In genomic region chr3:86973440-86973839, GRCh38 we compare ENCODE assay signal across 16 cellular contexts. TPM values are rescaled to one million over a fixed set of nuclear protein-coding genes. Genes with fewer than 3 reads are reported as not detected.
DNase-seq lines count a peak whose midpoint lies in the region; ATAC-seq and TF ChIP-seq lines count a peak whose summit lies in the region.
"Had no signal": no experiment of that assay in that cellular context is flagged by ENCODE, and none has a peak within 500 bp of the region (broad histone marks: within the 10 kb centered on the region; RNA-seq: fewer than 3 reads in every experiment).

No MANE protein-coding gene starts in this region.

- H3K9me3 Mint-ChIP-seq in Calu3 (ENCODE audit: low read depth, unreplicated experiment): no peaks in the 10 kb centered on the region

- H3K9me3 ChIP-seq in fibroblast of lung (ENCODE audit: control insufficient read depth, insufficient read depth, low read depth, low read length) (no peaks in the 10 kb centered on the region), trophoblast cell (ENCODE audit: insufficient read depth, low read depth, low read length) (peaks cover 2% of the 10 kb centered on the region), right lobe of liver (no peaks in the 10 kb centered on the region)
- H3K9me3 ChIP-seq: BLaER1 treated with 17β-estradiol and CSF1 and Interleukin-3, amounts not matched to agents 10 nM and 100 nM; body of pancreas had no signal

- H3K18ac ChIP-seq in trophoblast cell (ENCODE audit: low read length): no peak overlapping the region

- no peak overlapping the region for H2BK5ac ChIP-seq in trophoblast cell (ENCODE audit: low read depth, low read length, poor library complexity)

- no peak overlapping the region for H3K9ac ChIP-seq in fibroblast of lung (ENCODE audit: insufficient read depth, low read length)
- no peak overlapping the region for H3K9ac ChIP-seq in trophoblast cell (ENCODE audit: low read length)
- H3K9ac ChIP-seq: BLaER1 treated with 17β-estradiol and CSF1 and Interleukin-3, amounts not matched to agents 10 nM and 100 nM had no signal

- no peak overlapping the region for H4K8ac ChIP-seq in trophoblast cell (ENCODE audit: low read depth, low read length)

- TF ChIP-seq CTCF in Calu3 (IDR thresholded peaks at IDR 0.05; ENCODE audit: unreplicated experiment) (no peak), fibroblast of lung (conservative IDR thresholded peaks at IDR 0.05 in 1 of 2, IDR thresholded peaks at IDR 0.05 in 1 of 2; ENCODE audit: low read depth in 1 of 2, low read length in 2 of 2) (no peak), right lobe of liver (IDR thresholded peaks at IDR 0.05) (no peak)

- H3K79me2 ChIP-seq in fibroblast of lung (ENCODE audit: control insufficient read depth, insufficient read depth, low read length) (peaks cover 75% of the 10 kb centered on the region), trophoblast cell (ENCODE audit: control insufficient read depth, insufficient read depth, low read length, poor library complexity) (no peaks in the 10 kb centered on the region)

- BruUV-seq in Calu3 (replicated peaks; lab: Mats Ljungman, UMichigan): no TSS peak

- no peak for TF ChIP-seq POLR2A in right lobe of liver (IDR thresholded peaks at IDR 0.05)

- no peak overlapping the region for H4K12ac ChIP-seq in trophoblast cell (ENCODE audit: low read depth, low read length)

- no peak overlapping the region for H2AK5ac ChIP-seq in trophoblast cell (ENCODE audit: low read length)

- no peak overlapping the region for H3K4me3 Mint-ChIP-seq in Calu3 (ENCODE audit: low read depth, unreplicated experiment)

- no CpG with 5 or more reads among the region's 3 CpGs for WGBS in trophoblast cell (ENCODE audit: extremely low coverage, insufficient coverage, insufficient read length)
- WGBS in right lobe of liver (ENCODE audit: insufficient coverage, low coverage, low lambda C conversion rate, missing lambda C conversion rate): 91% methylated on average over 3 of the region's 3 CpGs

- H3K4me3 ChIP-seq in fibroblast of lung (replicated peaks in 1 of 4; ENCODE audit: control extremely low read depth in 1 of 4, insufficient read depth in 1 of 4, low read depth in 3 of 4, low read length in 4 of 4): no peak overlapping the region
- no peak overlapping the region for H3K4me3 ChIP-seq in trophoblast cell (ENCODE audit: low read depth, low read length)
- H3K4me3 ChIP-seq in right lobe of liver: no peak overlapping the region
- H3K4me3 ChIP-seq: BLaER1 treated with 17β-estradiol and CSF1 and Interleukin-3, amounts not matched to agents 10 nM and 100 nM; body of pancreas had no signal

- H3K36me3 ChIP-seq in fibroblast of lung (ENCODE audit: control insufficient read depth, insufficient read depth, low read length) (peaks cover 7% of the 10 kb centered on the region), trophoblast cell (ENCODE audit: control insufficient read depth in 1 of 2, insufficient read depth in 2 of 2, low read length in 2 of 2) (peaks cover 4% of the 10 kb centered on the region in 2 experiments), right lobe of liver (no peaks in the 10 kb centered on the region)
- H3K36me3 ChIP-seq: BLaER1 treated with 17β-estradiol and CSF1 and Interleukin-3, amounts not matched to agents 10 nM and 100 nM; WERI-Rb-1 had no signal

- CTCF ChIA-PET in Calu3 (lab: Charles Lee): interaction anchor here (0.7 to 2.4 kb wide), 3 partner anchors 15 to 187 kb away, joined by 3 to 6 read pairs (median 4); partner anchors contain the start of gene VGLL3

- H3K27me3 ChIP-seq in fibroblast of lung (ENCODE audit: control insufficient read depth, insufficient read depth, low read length) (no peaks in the 10 kb centered on the region), trophoblast cell (ENCODE audit: insufficient read depth, low read length) (no peaks in the 10 kb centered on the region), right lobe of liver (no peaks in the 10 kb centered on the region)
- H3K27me3 ChIP-seq: BLaER1 treated with 17β-estradiol and CSF1 and Interleukin-3, amounts not matched to agents 10 nM and 100 nM; body of pancreas had no signal

- H3K36me3 Mint-ChIP-seq in Calu3 (ENCODE audit: insufficient read depth, unreplicated experiment): peaks cover 25% of the 10 kb centered on the region

- H3K14ac ChIP-seq in trophoblast cell (ENCODE audit: low read length): no peak overlapping the region

- no peak overlapping the region for H3K23ac ChIP-seq in trophoblast cell (ENCODE audit: low read length)

- H2AFZ ChIP-seq in fibroblast of lung (ENCODE audit: low read length) (no peak overlapping the region), trophoblast cell (ENCODE audit: insufficient read depth, low read length, poor library complexity) (no peak overlapping the region)

- H3K4ac ChIP-seq in trophoblast cell (ENCODE audit: low read depth, low read length): no peak overlapping the region

- peaks cover 49% of the 10 kb centered on the region for H3K4me1 Mint-ChIP-seq in Calu3 (ENCODE audit: low read depth, unreplicated experiment)

- H3K4me2 ChIP-seq in fibroblast of lung (ENCODE audit: extremely low read depth, insufficient read depth, low read length): no peak overlapping the region
- no peak overlapping the region for H3K4me2 ChIP-seq in trophoblast cell (ENCODE audit: low read length)
- H3K4me2 ChIP-seq: BLaER1 treated with 17β-estradiol and CSF1 and Interleukin-3, amounts not matched to agents 10 nM and 100 nM had no signal

- intact Hi-C loops in Calu3 (cut with micrococcal nuclease; ENCODE audit: unreplicated experiment): no loop called here
- intact Hi-C loops in right lobe of liver (cut with DNase I): no loop called here

- no peak overlapping the region for H2BK12ac ChIP-seq in trophoblast cell (ENCODE audit: low read length)

- peaks cover 4% of the 10 kb centered on the region for H3K4me1 ChIP-seq in fibroblast of lung (ENCODE audit: control insufficient read depth, extremely low read depth, insufficient read depth, low read length)
- H3K4me1 ChIP-seq in trophoblast cell (ENCODE audit: control insufficient read depth in 1 of 2, insufficient read depth in 2 of 2, low read length in 2 of 2): peaks cover 0 to 5% of the 10 kb centered on the region in 2 experiments
- no peaks in the 10 kb centered on the region for H3K4me1 ChIP-seq in right lobe of liver
- H3K4me1 ChIP-seq: BLaER1 treated with 17β-estradiol and CSF1 and Interleukin-3, amounts not matched to agents 10 nM and 100 nM had no signal

- H4K20me1 ChIP-seq in fibroblast of lung (ENCODE audit: control insufficient read depth, extremely low read depth, insufficient read depth, low read length): no peaks in the 10 kb centered on the region
- H4K20me1 ChIP-seq: BLaER1 treated with 17β-estradiol and CSF1 and Interleukin-3, amounts not matched to agents 10 nM and 100 nM had no signal

- no peak for ATAC-seq in GM19395 (IDR thresholded peaks at IDR 0.05; ENCODE audit: unreplicated experiment)
- ATAC-seq in right lobe of liver: no peak
- ATAC-seq in GM21390 (IDR thresholded peaks at IDR 0.05; ENCODE audit: unreplicated experiment): no peak
- ATAC-seq: body of pancreas had no signal

- H2BK120ac ChIP-seq in trophoblast cell (ENCODE audit: insufficient read depth, low read length, poor library complexity): no peak overlapping the region

- no peaks in the 10 kb centered on the region for H3K27me3 Mint-ChIP-seq in Calu3 (ENCODE audit: unreplicated experiment)

- DNase-seq in Calu3 (peak; percentile 42), RPMI7951 (ENCODE audit: low read depth) (peak; percentile 90), fibroblast of lung (ENCODE audit: low read depth in 2 of 2) (peak; percentile 91 to 98), trophoblast cell (peak; percentile 87 to 97), NCI-H2081 (lab: John Stamatoyannopoulos, UW) (no peak), right lobe of liver (no peak)
- DNase-seq: activated T-cell treated with anti-CD3 and anti-CD28 coated beads for 4 hours, body of pancreas, erythroblast, NCI-H1105, NCI-H510A treated with DMSO at 0.1 percent for 48 hours, WERI-Rb-1 had no signal

- no peak overlapping the region for H3K27ac ChIP-seq in fibroblast of lung (ENCODE audit: insufficient read depth, low read length)
- peak overlapping the region; percentile 49 for H3K27ac ChIP-seq in trophoblast cell (ENCODE audit: low read depth, low read length)
- H3K27ac ChIP-seq in right lobe of liver: no peak overlapping the region
- H3K27ac ChIP-seq: BLaER1 treated with 17β-estradiol and CSF1 and Interleukin-3, amounts not matched to agents 10 nM and 100 nM; body of pancreas; HL-60; WERI-Rb-1 had no signal

- H3K79me1 ChIP-seq in trophoblast cell (ENCODE audit: low read length): peaks cover 1% of the 10 kb centered on the region

- H3K27ac Mint-ChIP-seq in Calu3 (ENCODE audit: unreplicated experiment): peak overlapping the region; percentile 86

- no peak overlapping the region for H4K91ac ChIP-seq in trophoblast cell (ENCODE audit: low read depth, low read length)

RNA-seq across cellular contexts. Expression of gene VGLL3, which starts 17.5 kb away (rescaled TPM):
- total RNA-seq in Calu3 (2022): 40.0 and 48.2 TPM in 2 replicates
- total RNA-seq in RPMI7951 (2014; rRNA removed; shearing (Covaris generic)): 10.4 and 19.8 TPM in 2 replicates
- 41.1 and 53.7 TPM in 2 replicates for total RNA-seq in fibroblast of lung
- polyA plus RNA-seq in fibroblast of lung: 41.8 and 222 TPM in 2 replicates
- polyA plus RNA-seq in fibroblast of lung (2012): 20.8 and 139 TPM in 2 replicates
- polyA minus RNA-seq in fibroblast of lung (ENCODE audit: low replicate concordance): 434 and 1,829 TPM in 2 replicates
- polyA plus RNA-seq in trophoblast cell (2013): 44.9 and 47.0 TPM in 2 replicates
- total RNA-seq in right lobe of liver: 1 to 10 TPM in 2 of 6 experiments, under 1 TPM in 4; 0.21 to 3.8 (median 0.79) TPM

Comparison
In these comparisons a context has a peak if more than half of its experiments do, and no peak if none do; other contexts are left out.
1. DNase-seq: peak in Calu3 (single experiment), RPMI7951 (single experiment), fibroblast of lung (2 of 2) and trophoblast cell (2 of 2); none in NCI-H2081 (0 of 2) and right lobe of liver (0 of 3).